Comparison of ENCODE assay signal across 8 cellular contexts in the genomic region with DNA sequence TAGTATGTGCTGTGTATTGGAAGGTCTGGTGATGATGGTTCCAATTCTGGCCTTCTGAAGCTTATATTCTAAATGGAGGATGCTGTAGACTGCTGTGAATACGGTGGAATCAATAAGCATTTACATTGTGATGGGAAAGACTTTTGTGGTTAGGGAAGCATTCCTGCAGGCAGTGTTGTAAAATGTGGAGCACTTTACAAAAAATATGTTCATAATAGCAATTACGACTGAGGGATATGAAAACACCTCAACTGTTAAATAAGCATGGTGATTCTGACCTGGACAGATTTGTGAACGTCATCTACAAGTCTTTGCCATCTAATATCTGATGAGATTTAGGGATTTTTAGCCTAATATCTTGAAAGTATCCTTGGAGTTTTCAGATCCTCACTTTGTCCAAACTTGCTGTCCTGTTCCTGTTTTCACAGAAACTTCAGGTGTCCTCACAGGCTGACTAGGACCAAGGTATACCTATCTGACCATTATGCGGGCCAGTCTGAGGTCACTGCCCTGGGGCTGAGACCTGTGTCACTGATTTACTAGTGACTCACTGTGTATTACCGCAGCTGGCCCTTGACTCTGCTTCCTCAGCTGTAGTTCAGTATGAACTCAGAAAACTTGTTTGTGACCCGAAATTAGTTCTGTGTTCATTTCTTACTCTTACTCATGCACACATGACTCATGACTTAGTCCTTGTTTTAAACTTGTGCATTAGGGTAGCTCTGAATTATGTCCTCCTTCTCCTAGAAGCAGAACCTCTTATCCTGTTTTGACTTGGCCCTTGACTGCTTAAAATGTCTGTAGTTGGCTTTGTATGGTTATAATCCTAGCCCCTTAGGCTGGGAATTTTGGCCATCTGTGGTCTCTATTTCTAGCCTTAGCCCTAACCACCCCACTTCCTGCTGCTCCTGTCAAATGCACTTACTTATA.
A peak's percentile ranks its signal among the peaks of the same experiment; 100 is the strongest.
DNase-seq lines count a peak whose midpoint lies in the region; ATAC-seq, FAIRE-seq and TF ChIP-seq lines count a peak whose summit lies in the region.

No MANE protein-coding gene starts in this region.

- peak; percentile 68 for DNase-seq in GM06990 (ENCODE audit: extremely low read depth, insufficient read length)
- DNase-seq in GM20000 (ENCODE audit: low spot score), result peak; percentile 77
- peak; percentile 37 for DNase-seq in activated CD4-positive, alpha-beta memory T cell treated with anti-CD3 and anti-CD28 coated beads, Interleukin-2, amount 10 ng/mL, durations not matched to agents 7 days and 5 days
- peak; percentile 80 for DNase-seq in keratinocyte (ENCODE audit: low read depth, low spot score)
- peak in 1 of 2 donors; percentile 79 for DNase-seq in upper lobe of left lung
- no peak for DNase-seq in D341Med (ENCODE audit: low spot score)
- no peak for DNase-seq in RPMI8226

- peak overlapping the region; percentile 81 for H3K4me2 ChIP-seq in keratinocyte (ENCODE audit: control insufficient read depth, extremely low read depth, insufficient read depth, low read depth, low read length)

- H3K4me1 ChIP-seq in keratinocyte (ENCODE audit: control insufficient read depth, extremely low read depth, insufficient read depth, low read length) (peaks cover 24% of the 10 kb centered on the region), upper lobe of left lung (no peaks in the 10 kb centered on the region)

- peaks cover 14% of the 10 kb centered on the region for H3K4me1 Mint-ChIP-seq in activated CD4-positive, alpha-beta memory T cell treated with anti-CD3 and anti-CD28 coated beads, Interleukin-2, amount 10 ng/mL, durations not matched to agents 7 days and 5 days

- ATAC-seq in HG03469 (IDR thresholded peaks at IDR 0.05; ENCODE audit: unreplicated experiment) (peak; percentile 93), upper lobe of left lung (ENCODE audit: low FRiP score in 2 of 2) (peak; percentile 89 to 93)

- H3K36me3 Mint-ChIP-seq in activated CD4-positive, alpha-beta memory T cell treated with anti-CD3 and anti-CD28 coated beads, Interleukin-2, amount 10 ng/mL, durations not matched to agents 7 days and 5 days (ENCODE audit: low read depth), result peaks cover 4% of the 10 kb centered on the region

- no peak for TF ChIP-seq CTCF in GM06990 (IDR thresholded peaks at IDR 0.05; ENCODE audit: insufficient read depth, low read length, poor library complexity, severe bottlenecking)
- TF ChIP-seq CTCF in GM20000 (IDR thresholded peaks at IDR 0.05; ENCODE audit: extremely low read depth, missing control alignments), result no peak
- TF ChIP-seq CTCF in keratinocyte (optimal IDR thresholded peaks at IDR 0.05 in 1 of 3, IDR thresholded peaks at IDR 0.05 in 1 of 3, conservative IDR thresholded peaks at IDR 0.05 in 1 of 3; ENCODE audit: extremely low read depth in 1 of 3, insufficient read depth in 2 of 3, low read length in 3 of 3), result no peak
- TF ChIP-seq CTCF in upper lobe of left lung (IDR thresholded peaks at IDR 0.05), result no peak

- no peaks in the 10 kb centered on the region for H4K20me1 ChIP-seq in keratinocyte (ENCODE audit: control insufficient read depth, extremely low read depth, insufficient read depth, low read length)

- peak; percentile 98 for FAIRE-seq in keratinocyte (lab: Jason Lieb, UNC)

- peak overlapping the region; percentile 56 for H2AFZ ChIP-seq in keratinocyte (ENCODE audit: control insufficient read depth, low read length)

- dilution Hi-C loops in keratinocyte (cut with MboI; ENCODE audit: extremely low pct_ligation_motif_present, low sequenced_read_pairs), result no loop called here

- H3K27me3 ChIP-seq in GM06990 (replicated peaks; ENCODE audit: control insufficient read depth, insufficient read depth, low read length), result no peaks in the 10 kb centered on the region
- no peaks in the 10 kb centered on the region for H3K27me3 ChIP-seq in keratinocyte (ENCODE audit: control insufficient read depth, extremely low read depth, insufficient read depth, low read length)
- no peaks in the 10 kb centered on the region for H3K27me3 ChIP-seq in upper lobe of left lung

- H3K27ac ChIP-seq in keratinocyte (ENCODE audit: control insufficient read depth, insufficient read depth, low read length) (peak overlapping the region; percentile 74), upper lobe of left lung (peak overlapping the region in 2 of 4 donors; percentile 11 to 38)

- peak overlapping the region; percentile 52 for H3K27ac Mint-ChIP-seq in activated CD4-positive, alpha-beta memory T cell treated with anti-CD3 and anti-CD28 coated beads, Interleukin-2, amount 10 ng/mL, durations not matched to agents 7 days and 5 days

- CTCF ChIA-PET in activated CD4-positive, alpha-beta memory T cell treated with anti-CD3 and anti-CD28 coated beads, Interleukin-2, amount 10 ng/mL, durations not matched to agents 7 days and 5 days (lab: Charles Lee), result interaction anchor here (1.5 kb wide), 1 partner anchor 711 kb away, joined by 3 read pairs; no protein-coding TSS in a partner anchor

- H3K27me3 Mint-ChIP-seq in activated CD4-positive, alpha-beta memory T cell treated with anti-CD3 and anti-CD28 coated beads, Interleukin-2, amount 10 ng/mL, durations not matched to agents 7 days and 5 days, result no peaks in the 10 kb centered on the region

- H3K9me3 ChIP-seq in keratinocyte (ENCODE audit: control insufficient read depth, low read depth, low read length) (no peaks in the 10 kb centered on the region), upper lobe of left lung (no peaks in the 10 kb centered on the region)

- H3K9me1 ChIP-seq in keratinocyte (ENCODE audit: control insufficient read depth, extremely low read depth, insufficient read depth, low read length), result no peaks in the 10 kb centered on the region

- H3K4me3 Mint-ChIP-seq in activated CD4-positive, alpha-beta memory T cell treated with anti-CD3 and anti-CD28 coated beads, Interleukin-2, amount 10 ng/mL, durations not matched to agents 7 days and 5 days, result no peak overlapping the region

- TF ChIP-seq POLR2A in upper lobe of left lung (IDR thresholded peaks at IDR 0.05), result no peak

- H3K36me3 ChIP-seq in GM06990 (ENCODE audit: control insufficient read depth, insufficient read depth, low read length) (no peaks in the 10 kb centered on the region), keratinocyte (ENCODE audit: control insufficient read depth in 2 of 2, extremely low read depth in 1 of 2, insufficient read depth in 2 of 2, low read length in 2 of 2) (no peaks in the 10 kb centered on the region), upper lobe of left lung (no peaks in the 10 kb centered on the region)

- H3K9me3 Mint-ChIP-seq in activated CD4-positive, alpha-beta memory T cell treated with anti-CD3 and anti-CD28 coated beads, Interleukin-2, amount 10 ng/mL, durations not matched to agents 7 days and 5 days, result peaks cover 7% of the 10 kb centered on the region

- no peaks in the 10 kb centered on the region for H3K79me2 ChIP-seq in keratinocyte (ENCODE audit: control insufficient read depth, insufficient read depth, low read length)

- POLR2A ChIA-PET in activated CD4-positive, alpha-beta memory T cell treated with anti-CD3 and anti-CD28 coated beads, Interleukin-2, amount 10 ng/mL, durations not matched to agents 7 days and 5 days (lab: Charles Lee), result no interaction called here

- TF ChIP-seq EP300 in upper lobe of left lung (IDR thresholded peaks at IDR 0.05), result peak in 1 of 4 donors; percentile 23

- H3K4me3 ChIP-seq in GM06990 (replicated peaks; ENCODE audit: low read depth, low read length) (no peak overlapping the region), keratinocyte (ENCODE audit: control insufficient read depth in 2 of 3, extremely low read depth in 1 of 3, insufficient read depth in 2 of 3, low read depth in 1 of 3, low read length in 3 of 3) (no peak overlapping the region), upper lobe of left lung (no peak overlapping the region)

- H3K9ac ChIP-seq in keratinocyte (ENCODE audit: control insufficient read depth, extremely low read depth, insufficient read depth, low read length), result peak overlapping the region; percentile 35

- 78 to 79% methylated on average over 6 of the region's 6 CpGs for WGBS in upper lobe of left lung, 2 donors

Comparison
In these comparisons a context has a peak if more than half of its experiments do, and no peak if none do; other contexts are left out.
1. DNase-seq: peak in GM06990 (single experiment), GM20000 (single experiment), activated CD4-positive, alpha-beta memory T cell treated with anti-CD3 and anti-CD28 coated beads, Interleukin-2, amount 10 ng/mL, durations not matched to agents 7 days and 5 days (single experiment) and keratinocyte (single experiment); none in D341Med (single experiment) and RPMI8226 (single experiment).